Comparison of ENCODE assay signal across 1 cellular context in the genomic region with DNA sequence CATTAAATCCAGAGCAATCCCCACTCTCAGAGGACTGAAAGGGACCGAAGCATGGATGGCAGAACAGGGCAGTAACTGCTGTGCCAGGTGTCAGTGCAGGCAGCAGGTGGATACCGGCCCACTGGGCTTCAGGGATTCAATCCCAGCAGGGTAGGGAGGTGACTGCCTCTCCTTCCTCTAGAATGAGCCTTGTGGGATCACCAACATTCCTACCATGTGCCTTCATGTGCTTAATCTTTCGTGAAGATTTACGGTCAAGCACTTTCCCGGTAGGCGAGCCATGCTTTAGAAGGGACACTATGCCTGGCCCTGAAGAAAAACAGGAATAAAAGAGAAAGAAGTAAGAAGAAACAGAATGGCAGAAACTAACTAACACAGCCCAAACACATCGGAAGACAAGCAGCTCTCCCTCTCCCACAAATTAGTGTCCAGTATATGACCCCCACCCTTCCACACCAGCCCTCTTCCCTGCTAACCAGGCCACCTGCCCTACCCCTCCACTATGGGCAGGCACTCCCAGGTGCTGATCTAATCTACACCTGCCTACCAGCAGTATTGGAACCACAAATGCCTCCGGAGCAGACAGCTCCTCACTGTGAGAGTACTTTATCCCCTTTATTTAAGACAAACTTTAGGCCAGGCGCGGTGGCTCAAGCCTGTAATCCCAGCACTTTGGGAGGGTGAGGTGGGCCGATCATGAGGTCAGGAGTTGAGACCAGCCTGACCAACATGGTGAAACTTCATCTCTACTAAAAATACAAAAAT.
TF ChIP-seq lines count a peak whose summit lies in the region.

No MANE protein-coding gene starts in this region.

TF ChIP-seq in H1, 55 proteins besides CTCF, POLR2A, EP300 and RAD21 (continued from another document):
- TF ChIP-seq SIX5 (IDR thresholded peaks at IDR 0.05; ENCODE audit: low read depth, low read length): no peak
